1 cellular context compared by ENCODE assay signal in genomic region chr7:73572767-73573186, GRCh38.
TF ChIP-seq lines count a peak whose summit lies in the region.

No MANE protein-coding gene starts in this region.

TF ChIP-seq in K562, 482 proteins besides CTCF, POLR2A, EP300 and RAD21 (continued from another document):
- TF ChIP-seq RREB1 (CRISPR knock-in tag; IDR thresholded peaks at IDR 0.05), result no peak
